Comparison of ENCODE assay signal across 9 cellular contexts in genomic region chr19:46639356-46640061, GRCh38. TPM values are rescaled to one million over a fixed set of nuclear protein-coding genes. Genes with fewer than 3 reads are reported as not detected.
DNase-seq lines count a peak whose midpoint lies in the region; ATAC-seq, FAIRE-seq and TF ChIP-seq lines count a peak whose summit lies in the region.
"Had no signal": no experiment of that assay in that cellular context is flagged by ENCODE, and none has a peak within 500 bp of the region (broad histone marks: within the 10 kb centered on the region; RNA-seq: fewer than 3 reads in every experiment).

No MANE protein-coding gene starts in this region.

- ATAC-seq in A549 (peak; percentile 1 to 5; a peak in 3 of 6 replicates), esophagus mucosa (peak; percentile 3), HG02885 (IDR thresholded peaks at IDR 0.05; ENCODE audit: poor library complexity, unreplicated experiment) (no peak), GM21526 (IDR thresholded peaks at IDR 0.05; ENCODE audit: low FRiP score, unreplicated experiment) (no peak)
- ATAC-seq in natural killer cell treated with Interleukin-12 subunit alpha and Interleukin-12 subunit beta and Interleukin-15 and Interleukin-18, amount 100 ng/mL, for 72 hours, result peak; percentile 54 to 60

- H3K27ac ChIP-seq in A549 (peak overlapping the region in 1 of 2 experiments; percentile 71; a peak in 3 of 6 replicates), RWPE1 (peak overlapping the region; percentile 49; the same call in 1 of the 2 replicates)
- H3K27ac ChIP-seq: neutrophil had no signal

- POLR2A ChIA-PET in A549 (lab: Yijun Ruan, JAX), result no interaction called here
- POLR2A ChIA-PET in RWPE1 (lab: Yijun Ruan, JAX; ENCODE audit: low non-redundant PET), result no interaction called here

- no peaks in the 10 kb centered on the region for H3K9me3 ChIP-seq in A549
- H3K9me3 ChIP-seq: neutrophil had no signal

- FAIRE-seq in A549 (lab: Jason Lieb, UNC) (no peak), GM19239 (lab: Jason Lieb, UNC) (no peak)

- no peak overlapping the region for H3K4me3 Mint-ChIP-seq in natural killer cell treated with Interleukin-12 subunit alpha and Interleukin-12 subunit beta and Interleukin-15 and Interleukin-18, amount 100 ng/mL, for 72 hours

- H3K36me3 Mint-ChIP-seq in natural killer cell treated with Interleukin-12 subunit alpha and Interleukin-12 subunit beta and Interleukin-15 and Interleukin-18, amount 100 ng/mL, for 72 hours, result no peaks in the 10 kb centered on the region

- no peaks in the 10 kb centered on the region for H3K9me3 Mint-ChIP-seq in natural killer cell treated with Interleukin-12 subunit alpha and Interleukin-12 subunit beta and Interleukin-15 and Interleukin-18, amount 100 ng/mL, for 72 hours

- no peak for TF ChIP-seq RAD21 in A549 (conservative IDR thresholded peaks at IDR 0.05 in 1 of 2, IDR thresholded peaks at IDR 0.05 in 1 of 2)

- no peak overlapping the region for H3K27ac Mint-ChIP-seq in natural killer cell treated with Interleukin-12 subunit alpha and Interleukin-12 subunit beta and Interleukin-15 and Interleukin-18, amount 100 ng/mL, for 72 hours

- TF ChIP-seq POLR2A in A549 (IDR thresholded peaks at IDR 0.05; ENCODE audit: low read length), result no peak

- TF ChIP-seq EP300 in A549 (IDR thresholded peaks at IDR 0.05), result no peak

- 19% methylated on average over 34 of the region's 44 CpGs for WGBS in A549 (ENCODE audit: missing lambda C conversion rate)

- H3K4me1 Mint-ChIP-seq in natural killer cell treated with Interleukin-12 subunit alpha and Interleukin-12 subunit beta and Interleukin-15 and Interleukin-18, amount 100 ng/mL, for 72 hours (ENCODE audit: low read depth in 2 of 2), result peaks cover 0 to 6% of the 10 kb centered on the region in 2 donors

- H3K4me1 ChIP-seq in A549, result peaks cover 18% of the 10 kb centered on the region

- peaks cover 16 to 25% of the 10 kb centered on the region in 2 donors for H3K27me3 Mint-ChIP-seq in natural killer cell treated with Interleukin-12 subunit alpha and Interleukin-12 subunit beta and Interleukin-15 and Interleukin-18, amount 100 ng/mL, for 72 hours

- no peak for DNase-seq in A549 (ENCODE audit: low read depth in 1 of 2, low spot score in 1 of 2)
- peak; percentile 61 for DNase-seq in GM10266 (ENCODE audit: extremely low spot score)
- DNase-seq in RWPE1 (ENCODE audit: low spot score), result no peak
- DNase-seq in natural killer cell treated with Interleukin-12 subunit alpha and Interleukin-12 subunit beta and Interleukin-15 and Interleukin-18, amount 100 ng/mL, for 72 hours (ENCODE audit: low spot score), result no peak
- DNase-seq in GM19239 (ENCODE audit: insufficient read length, low spot score), result no peak

- peak overlapping the region; percentile 55 for H3K4me3 ChIP-seq in A549

- CTCF ChIA-PET in A549 (lab: Yijun Ruan, JAX), result interaction anchor here (0.6 to 1.5 kb wide), 8 partner anchors 13 to 459 kb away, joined by 3 to 7 read pairs (median 4); no protein-coding TSS in a partner anchor
- CTCF ChIA-PET in RWPE1 (lab: Yijun Ruan, JAX), result interaction anchor here (0.5 kb wide), 1 partner anchor 958 kb away, joined by 3 read pairs; no protein-coding TSS in a partner anchor

- peak overlapping the region; percentile 99 for H3K4me2 ChIP-seq in A549

- TF ChIP-seq CTCF in A549 (IDR thresholded peaks at IDR 0.05) (no peak), GM10266 (IDR thresholded peaks at IDR 0.05; ENCODE audit: control insufficient read depth, insufficient read depth, low read depth, missing control alignments) (no peak), RWPE1 (conservative IDR thresholded peaks at IDR 0.05; ENCODE audit: low read depth) (no peak)

TF ChIP-seq in A549, 52 proteins besides CTCF, POLR2A, EP300 and RAD21:
- TF ChIP-seq, protein P1, sequence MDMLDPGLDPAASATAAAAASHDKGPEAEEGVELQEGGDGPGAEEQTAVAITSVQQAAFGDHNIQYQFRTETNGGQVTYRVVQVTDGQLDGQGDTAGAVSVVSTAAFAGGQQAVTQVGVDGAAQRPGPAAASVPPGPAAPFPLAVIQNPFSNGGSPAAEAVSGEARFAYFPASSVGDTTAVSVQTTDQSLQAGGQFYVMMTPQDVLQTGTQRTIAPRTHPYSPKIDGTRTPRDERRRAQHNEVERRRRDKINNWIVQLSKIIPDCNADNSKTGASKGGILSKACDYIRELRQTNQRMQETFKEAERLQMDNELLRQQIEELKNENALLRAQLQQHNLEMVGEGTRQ (IDR thresholded peaks at IDR 0.05), result no peak
- TF ChIP-seq REST (IDR thresholded peaks at IDR 0.05) (no peak), FOXS1 (CRISPR knock-in tag; IDR thresholded peaks at IDR 0.05) (no peak), ESRRA (IDR thresholded peaks at IDR 0.05; ENCODE audit: borderline replicate concordance, low read length) (no peak), HOXA7 (CRISPR knock-in tag; IDR thresholded peaks at IDR 0.05) (no peak), KDM1A (IDR thresholded peaks at IDR 0.05; ENCODE audit: low read depth) (no peak), SREBF2 (IDR thresholded peaks at IDR 0.05) (no peak), CBX8 (IDR thresholded peaks at IDR 0.05) (no peak), KDM5A (IDR thresholded peaks at IDR 0.05) (no peak), CBX2 (IDR thresholded peaks at IDR 0.05; ENCODE audit: borderline replicate concordance, low read depth) (no peak), NFE2L2 (conservative IDR thresholded peaks at IDR 0.05; ENCODE audit: low read length) (no peak; the same call in 1 of the 2 replicates), NPAS2 (CRISPR knock-in tag; IDR thresholded peaks at IDR 0.05; ENCODE audit: borderline replicate concordance) (no peak), RARB (CRISPR knock-in tag; IDR thresholded peaks at IDR 0.05) (no peak), MAZ (IDR thresholded peaks at IDR 0.05; ENCODE audit: borderline replicate concordance, low read depth, low read length) (no peak)

RNA-seq across cellular contexts. Expression of gene GNG8, which starts 3.5 kb away (rescaled TPM):
- polyA plus RNA-seq in A549 (2011; rRNA removed) (not detected in 2 replicates), A549 (2017; fragmentation: RNase III; extraction: RNeasy Plus Mini Kit Qiagen cat#74134 plus additional on column Dnase treatment) (not detected in 3 replicates)
- not detected in 2 replicates for polyA plus RNA-seq in A549 (2012; cell fraction: cytosol; rRNA removed)
- polyA plus RNA-seq in A549 (2012; cell fraction: nucleus; rRNA removed), result not detected in 2 replicates
- not detected in 2 replicates for polyA minus RNA-seq in A549 (2011; rRNA and poly(A)+ RNA removed)
- total RNA-seq in esophagus mucosa, result not detected
- total RNA-seq in natural killer cell treated with Interleukin-12 subunit alpha and Interleukin-12 subunit beta and Interleukin-15 and Interleukin-18, amount 100 ng/mL, for 72 hours, result 1 to 10 TPM in 1 of 2 donors, not detected in 1; 3.0 TPM

RNA-seq across cellular contexts. Expression of gene PTGIR, which starts 14.6 kb away (rescaled TPM):
- polyA plus RNA-seq in A549 (2011; rRNA removed) (0.06 TPM in 1 of 2 replicates, not detected in the other), A549 (2017; fragmentation: RNase III; extraction: RNeasy Plus Mini Kit Qiagen cat#74134 plus additional on column Dnase treatment) (0.07 TPM in 1 of 3 replicates, not detected in the others)
- polyA plus RNA-seq in A549 (2012; cell fraction: cytosol; rRNA removed), result 0.09 and 0.12 TPM in 2 replicates
- 0.22 and 0.42 TPM in 2 replicates for polyA plus RNA-seq in A549 (2012; cell fraction: nucleus; rRNA removed)
- polyA minus RNA-seq in A549 (2011; rRNA and poly(A)+ RNA removed), result not detected in 2 replicates
- 0.12 TPM for total RNA-seq in esophagus mucosa
- 1 to 10 TPM in 1 of 2 donors, under 1 TPM in 1; 0.31 to 1.7 TPM for total RNA-seq in natural killer cell treated with Interleukin-12 subunit alpha and Interleukin-12 subunit beta and Interleukin-15 and Interleukin-18, amount 100 ng/mL, for 72 hours

RNA-seq across cellular contexts. Expression of gene DACT3, which starts 21.5 kb away (rescaled TPM):
- polyA plus RNA-seq in A549 (2011; rRNA removed) (0.13 and 0.36 TPM in 2 replicates), A549 (2017; fragmentation: RNase III; extraction: RNeasy Plus Mini Kit Qiagen cat#74134 plus additional on column Dnase treatment) (0.14 to 0.33 TPM (median 0.32 TPM) in 3 replicates)
- polyA plus RNA-seq in A549 (2012; cell fraction: cytosol; rRNA removed), result 0.22 and 0.32 TPM in 2 replicates
- polyA plus RNA-seq in A549 (2012; cell fraction: nucleus; rRNA removed), result 0.26 and 0.31 TPM in 2 replicates
- 0.10 and 0.29 TPM in 2 replicates for polyA minus RNA-seq in A549 (2011; rRNA and poly(A)+ RNA removed)
- total RNA-seq in esophagus mucosa, result 0.32 TPM
- under 1 TPM in 1 of 2 donors, not detected in 1; 0.36 TPM for total RNA-seq in natural killer cell treated with Interleukin-12 subunit alpha and Interleukin-12 subunit beta and Interleukin-15 and Interleukin-18, amount 100 ng/mL, for 72 hours

RNA-seq across cellular contexts. Expression of gene CALM3, which starts 38.4 kb away (rescaled TPM):
- polyA plus RNA-seq in A549 (2011; rRNA removed) (321 and 548 TPM in 2 replicates), A549 (2017; fragmentation: RNase III; extraction: RNeasy Plus Mini Kit Qiagen cat#74134 plus additional on column Dnase treatment) (303 to 327 TPM (median 313 TPM) in 3 replicates)
- polyA plus RNA-seq in A549 (2012; cell fraction: cytosol; rRNA removed), result 348 and 411 TPM in 2 replicates
- polyA plus RNA-seq in A549 (2012; cell fraction: nucleus; rRNA removed), result 212 and 267 TPM in 2 replicates
- polyA minus RNA-seq in A549 (2011; rRNA and poly(A)+ RNA removed), result 142 and 171 TPM in 2 replicates
- 109 TPM for total RNA-seq in esophagus mucosa
- 100 to 1,000 TPM; 305 to 309 TPM for total RNA-seq in natural killer cell treated with Interleukin-12 subunit alpha and Interleukin-12 subunit beta and Interleukin-15 and Interleukin-18, amount 100 ng/mL, for 72 hours

Comparison
In these comparisons a context has a peak if more than half of its experiments do, and no peak if none do; other contexts are left out.
1. ATAC-seq: peak in A549 (2 of 2), esophagus mucosa (single experiment) and natural killer cell treated with Interleukin-12 subunit alpha and Interleukin-12 subunit beta and Interleukin-15 and Interleukin-18, amount 100 ng/mL, for 72 hours (2 of 2); none in HG02885 (single experiment) and GM21526 (single experiment).